14 cellular contexts compared by ENCODE assay signal in the genomic region with DNA sequence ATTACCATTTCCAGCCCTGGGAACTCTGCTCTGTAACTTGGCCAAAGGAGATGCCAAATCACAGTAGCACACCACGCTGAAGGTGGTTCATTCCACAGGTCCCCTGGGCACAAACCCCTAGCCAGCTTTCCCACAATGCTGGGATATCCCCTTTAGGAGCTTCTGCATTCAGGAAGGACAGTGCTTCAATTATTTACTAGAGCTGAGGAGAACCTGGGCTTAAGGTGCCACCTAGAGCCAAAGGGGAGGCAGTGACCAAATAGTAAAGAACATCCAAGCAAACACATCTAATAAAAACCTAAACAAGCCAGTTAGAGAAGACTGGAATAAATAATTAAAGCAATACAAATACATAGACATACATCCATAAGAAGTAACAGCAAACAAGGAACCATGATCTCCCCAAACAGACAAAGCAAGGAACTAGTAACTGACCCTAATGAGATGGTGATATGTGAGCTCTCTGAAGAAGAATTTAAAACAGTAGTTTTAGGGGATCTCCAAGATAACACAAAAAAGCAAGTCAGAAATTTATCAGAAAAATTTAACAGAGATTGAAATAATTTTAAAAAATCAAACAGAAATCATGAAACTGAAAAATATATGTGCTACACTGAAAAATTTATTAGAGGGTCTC. TPM values are rescaled to one million over a fixed set of nuclear protein-coding genes. Genes with fewer than 3 reads are reported as not detected.
A peak's percentile ranks its signal among the peaks of the same experiment; 100 is the strongest.
DNase-seq lines count a peak whose midpoint lies in the region; ATAC-seq, FAIRE-seq and TF ChIP-seq lines count a peak whose summit lies in the region.
"Had no signal": no experiment of that assay in that cellular context is flagged by ENCODE, and none has a peak within 500 bp of the region (broad histone marks: within the 10 kb centered on the region; RNA-seq: fewer than 3 reads in every experiment).

No MANE protein-coding gene starts in this region.

- H3K4me1 ChIP-seq in OCI-LY7 (ENCODE audit: insufficient read depth, low read length, poor library complexity, severe bottlenecking), result no peaks in the 10 kb centered on the region

- no peaks in the 10 kb centered on the region for H3K36me3 Mint-ChIP-seq in Calu3 (ENCODE audit: insufficient read depth, unreplicated experiment)
- no peaks in the 10 kb centered on the region for H3K36me3 Mint-ChIP-seq in activated CD4-positive, alpha-beta memory T cell treated with anti-CD3 and anti-CD28 coated beads for 36 hours
- H3K36me3 Mint-ChIP-seq: immature natural killer cell had no signal

- peak; percentile 32 for DNase-seq in Calu3
- peak; percentile 7 for DNase-seq in OCI-LY7 (ENCODE audit: low spot score)
- peak; percentile 11 for DNase-seq in fibroblast of villous mesenchyme (ENCODE audit: low read depth)
- DNase-seq in urothelium cell line (ENCODE audit: low spot score), result no peak
- no peak for DNase-seq in activated CD4-positive, alpha-beta memory T cell treated with anti-CD3 and anti-CD28 coated beads for 36 hours
- no peak for DNase-seq in GM03348 (ENCODE audit: low spot score)
- DNase-seq in activated gamma-delta T cell (lab: John Stamatoyannopoulos, UW), result no peak
- DNase-seq: activated effector memory CD4-positive, alpha-beta T cell treated with Interleukin-2 at 50 U/mL for 16 hours; effector memory CD8-positive, alpha-beta T cell; immature natural killer cell; NCI-H1694; T1000 had no signal

- FAIRE-seq in urothelium cell line (lab: Jason Lieb, UNC), result no peak

- no peaks in the 10 kb centered on the region for H3K9me3 Mint-ChIP-seq in Calu3 (ENCODE audit: low read depth, unreplicated experiment)
- peaks cover 10% of the 10 kb centered on the region for H3K9me3 Mint-ChIP-seq in activated CD4-positive, alpha-beta memory T cell treated with anti-CD3 and anti-CD28 coated beads for 36 hours
- H3K9me3 Mint-ChIP-seq: effector memory CD8-positive, alpha-beta T cell had no signal

- no peaks in the 10 kb centered on the region for H3K79me2 ChIP-seq in OCI-LY7 (ENCODE audit: insufficient read depth, low read depth, low read length)

- TF ChIP-seq CTCF in Calu3 (IDR thresholded peaks at IDR 0.05; ENCODE audit: unreplicated experiment) (peak; percentile 22), OCI-LY7 (conservative IDR thresholded peaks at IDR 0.05; ENCODE audit: low read length) (peak; percentile 63), fibroblast of villous mesenchyme (IDR thresholded peaks at IDR 0.05; ENCODE audit: insufficient read depth, low read depth, low read length) (peak; percentile 23)

- ATAC-seq in GM18907 (IDR thresholded peaks at IDR 0.05; ENCODE audit: unreplicated experiment), result peak; percentile 54
- ATAC-seq: effector memory CD8-positive, alpha-beta T cell had no signal

- H3K4me2 ChIP-seq in OCI-LY7 (ENCODE audit: low read length), result no peak overlapping the region

- H3K27me3 Mint-ChIP-seq in Calu3 (ENCODE audit: unreplicated experiment), result peaks cover 36% of the 10 kb centered on the region
- H3K27me3 Mint-ChIP-seq in activated CD4-positive, alpha-beta memory T cell treated with anti-CD3 and anti-CD28 coated beads for 36 hours, result peaks cover 8% of the 10 kb centered on the region

- no peaks in the 10 kb centered on the region for H4K20me1 ChIP-seq in OCI-LY7 (ENCODE audit: insufficient read depth, low read length)

- intact Hi-C loops in Calu3 (cut with micrococcal nuclease; ENCODE audit: unreplicated experiment), result loop anchor here (1.0 kb wide), 3 partner anchors 56 to 83 kb away; no protein-coding TSS in a partner anchor
- intact Hi-C loops in OCI-LY7 (cut with micrococcal nuclease; ENCODE audit: unreplicated experiment), result no loop called here
- intact Hi-C loops in activated CD4-positive, alpha-beta memory T cell treated with anti-CD3 and anti-CD28 coated beads for 36 hours (cut with micrococcal nuclease), result no loop called here

- BruUV-seq in Calu3 (replicated peaks; lab: Mats Ljungman, UMichigan) (no TSS peak), OCI-LY7 (replicated peaks; lab: Mats Ljungman, UMichigan) (no TSS peak)

- H3K4me3 ChIP-seq in OCI-LY7 (ENCODE audit: low read depth, low read length, poor library complexity, severe bottlenecking), result no peak overlapping the region
- no peak overlapping the region for H3K4me3 ChIP-seq in fibroblast of villous mesenchyme (ENCODE audit: low read depth, low read length)

- H3K4me1 Mint-ChIP-seq in Calu3 (ENCODE audit: low read depth, unreplicated experiment), result no peaks in the 10 kb centered on the region
- H3K4me1 Mint-ChIP-seq in activated CD4-positive, alpha-beta memory T cell treated with anti-CD3 and anti-CD28 coated beads for 36 hours (ENCODE audit: low read depth), result no peaks in the 10 kb centered on the region
- H3K4me1 Mint-ChIP-seq: immature natural killer cell had no signal

- no peaks in the 10 kb centered on the region for H3K36me3 ChIP-seq in OCI-LY7 (ENCODE audit: insufficient read depth, low read length)

- no peak overlapping the region for H3K27ac ChIP-seq in OCI-LY7 (ENCODE audit: low read depth, low read length, poor library complexity, severe bottlenecking)

- H2AFZ ChIP-seq in OCI-LY7 (ENCODE audit: low read length), result no peak overlapping the region

- POLR2A ChIA-PET in OCI-LY7 (lab: Charles Lee), result interaction anchor here (0.7 kb wide), 1 partner anchor 9 kb away, joined by 3 read pairs; no protein-coding TSS in a partner anchor
- POLR2A ChIA-PET in activated CD4-positive, alpha-beta memory T cell treated with anti-CD3 and anti-CD28 coated beads for 36 hours (lab: Charles Lee), result no interaction called here

- H3K4me3 Mint-ChIP-seq in Calu3 (ENCODE audit: low read depth, unreplicated experiment), result no peak overlapping the region
- no peak overlapping the region for H3K4me3 Mint-ChIP-seq in activated CD4-positive, alpha-beta memory T cell treated with anti-CD3 and anti-CD28 coated beads for 36 hours
- H3K4me3 Mint-ChIP-seq: effector memory CD8-positive, alpha-beta T cell; immature natural killer cell had no signal

- no peak overlapping the region for H3K27ac Mint-ChIP-seq in Calu3 (ENCODE audit: unreplicated experiment)
- H3K27ac Mint-ChIP-seq in activated CD4-positive, alpha-beta memory T cell treated with anti-CD3 and anti-CD28 coated beads for 36 hours, result no peak overlapping the region
- H3K27ac Mint-ChIP-seq: effector memory CD8-positive, alpha-beta T cell; immature natural killer cell had no signal

- no peaks in the 10 kb centered on the region for H3K9me3 ChIP-seq in OCI-LY7 (ENCODE audit: low read length)

- no peaks in the 10 kb centered on the region for H3K9me2 ChIP-seq in OCI-LY7 (ENCODE audit: insufficient read depth, low read length)

- CTCF ChIA-PET in Calu3 (lab: Charles Lee), result interaction anchor here (1.2 to 2.4 kb wide), 2 partner anchors 24 to 57 kb away, joined by 6 to 19 read pairs; no protein-coding TSS in a partner anchor
- CTCF ChIA-PET in OCI-LY7 (lab: Charles Lee; ENCODE audit: unreplicated experiment), result no interaction called here
- CTCF ChIA-PET in activated CD4-positive, alpha-beta memory T cell treated with anti-CD3 and anti-CD28 coated beads for 36 hours (lab: Charles Lee), result interaction anchor here (1.1 to 1.4 kb wide), 3 partner anchors 56 to 84 kb away, joined by 3 to 5 read pairs (median 4); no protein-coding TSS in a partner anchor

RNA-seq across cellular contexts. Expression of a gene that starts 14.6 kb away (rescaled TPM):
- not detected in 2 replicates for total RNA-seq in Calu3 (2022)
- not detected in 2 replicates for total RNA-seq in OCI-LY7 (2014; rRNA removed; shearing (Covaris generic))
- total RNA-seq in OCI-LY7 (2022), result not detected in 2 replicates
- total RNA-seq in fibroblast of villous mesenchyme, result under 0.01 TPM in 1 of 2 replicates, not detected in the other
- under 1 TPM; 0.05 TPM for total RNA-seq in activated CD4-positive, alpha-beta memory T cell treated with anti-CD3 and anti-CD28 coated beads for 36 hours
- total RNA-seq: osteocyte had no signal

Comparison
In these comparisons a context has a peak if more than half of its experiments do, and no peak if none do; other contexts are left out.
1. DNase-seq: peak in Calu3 (single experiment), OCI-LY7 (single experiment) and fibroblast of villous mesenchyme (single experiment); none in urothelium cell line (single experiment), activated CD4-positive, alpha-beta memory T cell treated with anti-CD3 and anti-CD28 coated beads for 36 hours (single experiment), GM03348 (single experiment) and activated gamma-delta T cell (single experiment).
2. Peak in every context shown above with its lines, with median percentiles within 50 percentile points of each other: CTCF ChIP-seq.